8 cellular contexts compared by ENCODE assay signal in genomic region chrX:156023002-156023401, GRCh38. TPM values are rescaled to one million over a fixed set of nuclear protein-coding genes. Genes with fewer than 3 reads are reported as not detected.
"Had no signal": no experiment of that assay in that cellular context is flagged by ENCODE, and none has a peak within 500 bp of the region (broad histone marks: within the 10 kb centered on the region; RNA-seq: fewer than 3 reads in every experiment).

No MANE protein-coding gene starts in this region.

RNA-seq across cellular contexts. Expression of gene IL9R, which starts 25.5 kb away (rescaled TPM):
- total RNA-seq: hepatocyte, kidney epithelial cell, left cardiac atrium, left lobe of liver, left ventricle myocardium inferior, left ventricle myocardium superior, lung microvascular endothelial cell, myocyte had no signal
- polyA plus RNA-seq: hepatocyte had no signal
